ENCODE assay signal across 1 cellular context in genomic region chr3:123584988-123585937, GRCh38.
TF ChIP-seq lines count a peak whose summit lies in the region.

A gene with protein sequence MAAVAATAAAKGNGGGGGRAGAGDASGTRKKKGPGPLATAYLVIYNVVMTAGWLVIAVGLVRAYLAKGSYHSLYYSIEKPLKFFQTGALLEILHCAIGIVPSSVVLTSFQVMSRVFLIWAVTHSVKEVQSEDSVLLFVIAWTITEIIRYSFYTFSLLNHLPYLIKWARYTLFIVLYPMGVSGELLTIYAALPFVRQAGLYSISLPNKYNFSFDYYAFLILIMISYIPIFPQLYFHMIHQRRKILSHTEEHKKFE (minus strand): TSS chr3:123585053. CDS start chr3:123585027, 26 bp downstream.

TF ChIP-seq in K562, 482 proteins besides CTCF, POLR2A, EP300 and RAD21 (continued from another document and continues in another):
- TF ChIP-seq, protein P1, sequence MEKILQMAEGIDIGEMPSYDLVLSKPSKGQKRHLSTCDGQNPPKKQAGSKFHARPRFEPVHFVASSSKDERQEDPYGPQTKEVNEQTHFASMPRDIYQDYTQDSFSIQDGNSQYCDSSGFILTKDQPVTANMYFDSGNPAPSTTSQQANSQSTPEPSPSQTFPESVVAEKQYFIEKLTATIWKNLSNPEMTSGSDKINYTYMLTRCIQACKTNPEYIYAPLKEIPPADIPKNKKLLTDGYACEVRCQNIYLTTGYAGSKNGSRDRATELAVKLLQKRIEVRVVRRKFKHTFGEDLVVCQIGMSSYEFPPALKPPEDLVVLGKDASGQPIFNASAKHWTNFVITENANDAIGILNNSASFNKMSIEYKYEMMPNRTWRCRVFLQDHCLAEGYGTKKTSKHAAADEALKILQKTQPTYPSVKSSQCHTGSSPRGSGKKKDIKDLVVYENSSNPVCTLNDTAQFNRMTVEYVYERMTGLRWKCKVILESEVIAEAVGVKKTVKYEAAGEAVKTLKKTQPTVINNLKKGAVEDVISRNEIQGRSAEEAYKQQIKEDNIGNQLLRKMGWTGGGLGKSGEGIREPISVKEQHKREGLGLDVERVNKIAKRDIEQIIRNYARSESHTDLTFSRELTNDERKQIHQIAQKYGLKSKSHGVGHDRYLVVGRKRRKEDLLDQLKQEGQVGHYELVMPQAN (IDR thresholded peaks at IDR 0.05; ENCODE audit: borderline replicate concordance): peak; percentile 54; the same call in 1 of the 2 replicates
- TF ChIP-seq ZNF639 (CRISPR knock-in tag; conservative IDR thresholded peaks at IDR 0.05 in 1 of 2, IDR thresholded peaks at IDR 0.05 in 1 of 2): peak in 1 of 2 experiments; percentile 77; a peak in 1 of 4 replicates
- no peak for TF ChIP-seq CUX1 (CRISPR knock-in tag; IDR thresholded peaks at IDR 0.05)
- no peak for TF ChIP-seq THRA (IDR thresholded peaks at IDR 0.05)
- TF ChIP-seq, protein P2, sequence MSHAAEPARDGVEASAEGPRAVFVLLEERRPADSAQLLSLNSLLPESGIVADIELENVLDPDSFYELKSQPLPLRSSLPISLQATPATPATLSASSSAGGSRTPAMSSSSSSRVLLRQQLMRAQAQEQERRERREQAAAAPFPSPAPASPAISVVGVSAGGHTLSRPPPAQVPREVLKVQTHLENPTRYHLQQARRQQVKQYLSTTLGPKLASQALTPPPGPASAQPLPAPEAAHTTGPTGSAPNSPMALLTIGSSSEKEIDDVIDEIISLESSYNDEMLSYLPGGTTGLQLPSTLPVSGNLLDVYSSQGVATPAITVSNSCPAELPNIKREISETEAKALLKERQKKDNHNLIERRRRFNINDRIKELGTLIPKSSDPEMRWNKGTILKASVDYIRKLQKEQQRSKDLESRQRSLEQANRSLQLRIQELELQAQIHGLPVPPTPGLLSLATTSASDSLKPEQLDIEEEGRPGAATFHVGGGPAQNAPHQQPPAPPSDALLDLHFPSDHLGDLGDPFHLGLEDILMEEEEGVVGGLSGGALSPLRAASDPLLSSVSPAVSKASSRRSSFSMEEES (CRISPR knock-in tag; IDR thresholded peaks at IDR 0.05): no peak
- no peak for TF ChIP-seq NCOA4 (IDR thresholded peaks at IDR 0.05; ENCODE audit: partially characterized antibody)
- TF ChIP-seq MBD2 (IDR thresholded peaks at IDR 0.05; ENCODE audit: borderline replicate concordance, low read depth): peak; percentile 66
- no peak for TF ChIP-seq TSC22D4 (tag; IDR thresholded peaks at IDR 0.05)
- no peak for TF ChIP-seq ZBTB1 (CRISPR knock-in tag; IDR thresholded peaks at IDR 0.05; ENCODE audit: borderline replicate concordance, low read depth)
- TF ChIP-seq ZBTB33 (CRISPR knock-in tag; IDR thresholded peaks at IDR 0.05): 0 out of 2 replicates have a peak, but pooled peaks have one; percentile 39
- TF ChIP-seq HSF4 (CRISPR knock-in tag; IDR thresholded peaks at IDR 0.05; ENCODE audit: borderline replicate concordance): no peak
- TF ChIP-seq CCAR2 (IDR thresholded peaks at IDR 0.05; ENCODE audit: low read depth, low read length): no peak
- no peak; the same call in 1 of the 2 replicates for TF ChIP-seq CREB1 (IDR thresholded peaks at IDR 0.05)
- TF ChIP-seq CREB1 (CRISPR knock-in tag; IDR thresholded peaks at IDR 0.05): peak; percentile 16; the same call in 1 of the 2 replicates
- no peak for TF ChIP-seq POLR2AphosphoS2 (IDR thresholded peaks at IDR 0.05; ENCODE audit: low read length)
- no peak for TF ChIP-seq TGIF2 (CRISPR knock-in tag; IDR thresholded peaks at IDR 0.05)
- TF ChIP-seq TSHZ1 (CRISPR knock-in tag; IDR thresholded peaks at IDR 0.05): no peak
- no peak for TF ChIP-seq MAFK (IDR thresholded peaks at IDR 0.05; ENCODE audit: low read length)
- no peak for TF ChIP-seq NR2F6 (CRISPR knock-in tag; IDR thresholded peaks at IDR 0.05)
- TF ChIP-seq CREBBP (IDR thresholded peaks at IDR 0.05; ENCODE audit: low read depth, low read length): no peak
- 0 out of 2 replicates have a peak, but pooled peaks have one; percentile 33 for TF ChIP-seq CTBP1 (IDR thresholded peaks at IDR 0.05; ENCODE audit: borderline replicate concordance)
- TF ChIP-seq RBM39 (optimal IDR thresholded peaks at IDR 0.05; ENCODE audit: low read depth, low read length): no peak
- 0 out of 4 replicates have a peak, but pooled peaks of 1 of the 2 experiments have one; percentile 14 for TF ChIP-seq TRIM24 (IDR thresholded peaks at IDR 0.05)
- no peak for TF ChIP-seq ARID3B (CRISPR knock-in tag; IDR thresholded peaks at IDR 0.05; ENCODE audit: borderline replicate concordance)
- TF ChIP-seq ZNF224 (CRISPR knock-in tag; IDR thresholded peaks at IDR 0.05): no peak
- TF ChIP-seq ZNF134 (CRISPR knock-in tag; conservative IDR thresholded peaks at IDR 0.05): 0 out of 2 replicates have a peak, but pooled peaks have one; percentile 55
- TF ChIP-seq PRMT5 (CRISPR knock-in tag; IDR thresholded peaks at IDR 0.05): no peak
- no peak for TF ChIP-seq ZNF347 (CRISPR knock-in tag; IDR thresholded peaks at IDR 0.05; ENCODE audit: low read depth)
- no peak for TF ChIP-seq POLR3A (IDR thresholded peaks at IDR 0.05; ENCODE audit: borderline replicate concordance, extremely low read depth, insufficient read depth, insufficient read length)
- TF ChIP-seq GABPA (tag; conservative IDR thresholded peaks at IDR 0.05; ENCODE audit: low read depth): peak; percentile 59
- TF ChIP-seq ZNF707 (CRISPR knock-in tag; conservative IDR thresholded peaks at IDR 0.05): no peak
- no peak for TF ChIP-seq ZNF57 (CRISPR knock-in tag; IDR thresholded peaks at IDR 0.05)
- TF ChIP-seq KAT7 (CRISPR knock-in tag; IDR thresholded peaks at IDR 0.05; ENCODE audit: borderline replicate concordance): no peak
